ENCODE assay signal across 9 cellular contexts in genomic region chr1:154951901-154952657, GRCh38. TPM values are rescaled to one million over a fixed set of nuclear protein-coding genes. Genes with fewer than 3 reads are reported as not detected.
DNase-seq lines count a peak whose midpoint lies in the region; ATAC-seq and TF ChIP-seq lines count a peak whose summit lies in the region.
"Had no signal": no experiment of that assay in that cellular context is flagged by ENCODE, and none has a peak within 500 bp of the region (broad histone marks: within the 10 kb centered on the region; RNA-seq: fewer than 3 reads in every experiment).

No MANE protein-coding gene starts in this region.

- H3K79me2 ChIP-seq in GM23338 (replicated peaks; ENCODE audit: insufficient read depth), result no peaks in the 10 kb centered on the region

- peak overlapping the region; percentile 99 to 100 (median 100) for H3K27ac Mint-ChIP-seq in CD4-positive, CD25-positive, alpha-beta regulatory T cell
- H3K27ac Mint-ChIP-seq in T-helper 17 cell (peak overlapping the region; percentile 100), nephron (peak overlapping the region; percentile 21 to 86 (median 84)), GM23338 (no peak overlapping the region)
- H3K27ac Mint-ChIP-seq in activated naive CD4-positive, alpha-beta T cell treated with anti-CD3 and anti-CD28 coated beads, Interleukin-2, amount 10 ng/mL, durations not matched to agents 7 days and 5 days, result peak overlapping the region; percentile 93

- peak; percentile 59 to 80 (median 70) for DNase-seq in CD4-positive, CD25-positive, alpha-beta regulatory T cell
- peak; percentile 64 to 71 (median 64) for DNase-seq in T-helper 17 cell
- peak; percentile 81 for DNase-seq in activated naive CD4-positive, alpha-beta T cell treated with anti-CD3 and anti-CD28 coated beads, Interleukin-2, amount 10 ng/mL, durations not matched to agents 7 days and 5 days
- DNase-seq in G401 (ENCODE audit: low spot score), result no peak
- no peak for DNase-seq in Kasumi-1 (lab: John Stamatoyannopoulos, UW)
- DNase-seq in GM23338 (ENCODE audit: low spot score), result no peak
- DNase-seq: AML-193 had no signal

- H3K9me2 ChIP-seq in GM23338 (ENCODE audit: insufficient read depth), result no peaks in the 10 kb centered on the region

- peaks cover 6% of the 10 kb centered on the region for H3K27me3 Mint-ChIP-seq in CD4-positive, CD25-positive, alpha-beta regulatory T cell
- no peaks in the 10 kb centered on the region for H3K27me3 Mint-ChIP-seq in T-helper 17 cell
- no peaks in the 10 kb centered on the region for H3K27me3 Mint-ChIP-seq in activated naive CD4-positive, alpha-beta T cell treated with anti-CD3 and anti-CD28 coated beads, Interleukin-2, amount 10 ng/mL, durations not matched to agents 7 days and 5 days
- no peaks in the 10 kb centered on the region for H3K27me3 Mint-ChIP-seq in nephron (ENCODE audit: low read depth)
- H3K27me3 Mint-ChIP-seq in GM23338 (ENCODE audit: insufficient read depth, low read depth, poor library complexity), result peaks cover 28% of the 10 kb centered on the region

- H3K9me3 Mint-ChIP-seq in CD4-positive, CD25-positive, alpha-beta regulatory T cell, result peaks cover 0 to 6% (median 0%) of the 10 kb centered on the region in 7 donors
- no peaks in the 10 kb centered on the region for H3K9me3 Mint-ChIP-seq in activated naive CD4-positive, alpha-beta T cell treated with anti-CD3 and anti-CD28 coated beads, Interleukin-2, amount 10 ng/mL, durations not matched to agents 7 days and 5 days
- no peaks in the 10 kb centered on the region for H3K9me3 Mint-ChIP-seq in nephron
- no peaks in the 10 kb centered on the region for H3K9me3 Mint-ChIP-seq in GM23338

- H3K27me3 ChIP-seq in CD4-positive, CD25-positive, alpha-beta regulatory T cell (ENCODE audit: control insufficient read depth, insufficient read depth, low read length), result no peaks in the 10 kb centered on the region
- H3K27me3 ChIP-seq in GM23338 (ENCODE audit: insufficient read depth), result no peaks in the 10 kb centered on the region

- H3K36me3 ChIP-seq in CD4-positive, CD25-positive, alpha-beta regulatory T cell (ENCODE audit: control insufficient read depth, insufficient read depth, low read length), result peaks cover 40% of the 10 kb centered on the region
- H3K36me3 ChIP-seq in GM23338 (ENCODE audit: insufficient read depth), result no peaks in the 10 kb centered on the region

- H3K4me1 Mint-ChIP-seq in CD4-positive, CD25-positive, alpha-beta regulatory T cell, result peaks cover 0 to 79% (median 49%) of the 10 kb centered on the region in 4 donors
- peaks cover 64% of the 10 kb centered on the region for H3K4me1 Mint-ChIP-seq in T-helper 17 cell
- H3K4me1 Mint-ChIP-seq in activated naive CD4-positive, alpha-beta T cell treated with anti-CD3 and anti-CD28 coated beads, Interleukin-2, amount 10 ng/mL, durations not matched to agents 7 days and 5 days, result peaks cover 72% of the 10 kb centered on the region
- peaks cover 51% of the 10 kb centered on the region for H3K4me1 Mint-ChIP-seq in nephron
- H3K4me1 Mint-ChIP-seq in GM23338, result peaks cover 43% of the 10 kb centered on the region

- H2AFZ ChIP-seq in GM23338, result no peak overlapping the region

- H3K4me3 Mint-ChIP-seq in CD4-positive, CD25-positive, alpha-beta regulatory T cell, result peak overlapping the region; percentile 95 to 98 (median 98)
- peak overlapping the region; percentile 99 for H3K4me3 Mint-ChIP-seq in T-helper 17 cell
- H3K4me3 Mint-ChIP-seq in activated naive CD4-positive, alpha-beta T cell treated with anti-CD3 and anti-CD28 coated beads, Interleukin-2, amount 10 ng/mL, durations not matched to agents 7 days and 5 days, result peak overlapping the region; percentile 88
- H3K4me3 Mint-ChIP-seq in nephron, result peak overlapping the region; percentile 12 to 46 (median 39)
- no peak overlapping the region; the same call in 2 of the 3 replicates for H3K4me3 Mint-ChIP-seq in GM23338

- peak; percentile 24 to 32 for ATAC-seq in CD4-positive, CD25-positive, alpha-beta regulatory T cell (ENCODE audit: low read depth in 2 of 2)
- ATAC-seq in T-helper 17 cell (peak; percentile 46), GM23338 (no peak), GM21825 (IDR thresholded peaks at IDR 0.05; ENCODE audit: unreplicated experiment) (no peak)

- H3K4me3 ChIP-seq in CD4-positive, CD25-positive, alpha-beta regulatory T cell (ENCODE audit: low read depth, low read length), result peak overlapping the region; percentile 91
- H3K4me3 ChIP-seq in GM23338, result no peak overlapping the region

- H3K4me2 ChIP-seq in GM23338, result no peak overlapping the region

- peaks cover 7% of the 10 kb centered on the region; the same call in 1 of the 2 replicates for H3F3A ChIP-seq in GM23338 (replicated peaks; ENCODE audit: low read depth)

- TF ChIP-seq CTCF in nephron (IDR thresholded peaks at IDR 0.05; ENCODE audit: unreplicated experiment in 3 of 3) (no peak), GM23338 (conservative IDR thresholded peaks at IDR 0.05; ENCODE audit: low read depth in 2 of 2) (no peak)

- CTCF ChIA-PET in activated naive CD4-positive, alpha-beta T cell treated with anti-CD3 and anti-CD28 coated beads, Interleukin-2, amount 10 ng/mL, durations not matched to agents 7 days and 5 days (lab: Charles Lee), result interaction anchor here (1.0 to 2.6 kb wide), 9 partner anchors 10 to 392 kb away, joined by 3 to 7 read pairs (median 4); partner anchors contain the start of genes PMVK and PYGO2

- in situ Hi-C loops in G401 (cut with HindIII; ENCODE audit: low sequenced_read_pairs), result no loop called here

- H4K20me1 ChIP-seq in GM23338 (replicated peaks; ENCODE audit: insufficient read depth), result peaks cover 3% of the 10 kb centered on the region; the same call in 1 of the 2 replicates

- H3K9me3 ChIP-seq in CD4-positive, CD25-positive, alpha-beta regulatory T cell (ENCODE audit: control insufficient read depth in 2 of 2, low read length in 2 of 2), result no peaks in the 10 kb centered on the region
- no peaks in the 10 kb centered on the region for H3K9me3 ChIP-seq in T-helper 17 cell (ENCODE audit: control insufficient read depth, low read length, poor library complexity, severe bottlenecking)

- peaks cover 87% of the 10 kb centered on the region for H3K4me1 ChIP-seq in CD4-positive, CD25-positive, alpha-beta regulatory T cell (ENCODE audit: control insufficient read depth, insufficient read depth, low read length, poor library complexity, severe bottlenecking)
- H3K4me1 ChIP-seq in GM23338 (ENCODE audit: insufficient read depth), result peaks cover 19% of the 10 kb centered on the region

- H3K36me3 Mint-ChIP-seq in CD4-positive, CD25-positive, alpha-beta regulatory T cell, result peaks cover 35% of the 10 kb centered on the region
- H3K36me3 Mint-ChIP-seq in T-helper 17 cell (ENCODE audit: low read depth) (peaks cover 12% of the 10 kb centered on the region), nephron (ENCODE audit: low read depth) (peaks cover 12% of the 10 kb centered on the region), GM23338 (ENCODE audit: low read depth) (no peaks in the 10 kb centered on the region; the same call in 2 of the 3 replicates)
- H3K36me3 Mint-ChIP-seq in activated naive CD4-positive, alpha-beta T cell treated with anti-CD3 and anti-CD28 coated beads, Interleukin-2, amount 10 ng/mL, durations not matched to agents 7 days and 5 days, result peaks cover 48% of the 10 kb centered on the region

- peak overlapping the region; percentile 100 for H3K27ac ChIP-seq in CD4-positive, CD25-positive, alpha-beta regulatory T cell (ENCODE audit: insufficient read depth, low read length, poor library complexity, severe bottlenecking)
- no peak overlapping the region for H3K27ac ChIP-seq in GM23338 (ENCODE audit: low read depth)

TF ChIP-seq in GM23338, 12 proteins besides CTCF, POLR2A, EP300 and RAD21 (continues in another document):
- TF ChIP-seq STAT1 (IDR thresholded peaks at IDR 0.05; ENCODE audit: unreplicated experiment) (no peak), JUNB (IDR thresholded peaks at IDR 0.05; ENCODE audit: unreplicated experiment) (no peak)

RNA-seq across cellular contexts. Expression of gene PBXIP1, which starts 3.8 kb away (rescaled TPM):
- 774 TPM for total RNA-seq in CD4-positive, CD25-positive, alpha-beta regulatory T cell
- polyA plus RNA-seq in CD4-positive, CD25-positive, alpha-beta regulatory T cell, result 100 to 1,000 TPM; 349 to 464 (median 399) TPM
- total RNA-seq in T-helper 17 cell, result 100 to 1,000 TPM; 634 to 767 TPM
- 25.9 and 36.5 TPM in 2 replicates for total RNA-seq in G401 (2014; rRNA removed; shearing (Covaris generic))
- total RNA-seq in GM23338 (2014; rRNA removed; shearing (Covaris generic)), result 29.6 and 31.8 TPM in 2 replicates
- polyA plus RNA-seq in GM23338 (2016; fragmentation: Nextera tagmentation; extraction: Ambion mirVana), result 6.5 and 7.0 TPM in 2 replicates

RNA-seq across cellular contexts. Expression of gene PYGO2, which starts 9.5 kb away (rescaled TPM):
- 41.9 TPM for total RNA-seq in CD4-positive, CD25-positive, alpha-beta regulatory T cell
- polyA plus RNA-seq in CD4-positive, CD25-positive, alpha-beta regulatory T cell, result 10 to 100 TPM; 30.2 to 47.3 (median 46.9) TPM
- 10 to 100 TPM; 34.7 to 45.1 TPM for total RNA-seq in T-helper 17 cell
- 16.9 and 24.2 TPM in 2 replicates for total RNA-seq in G401 (2014; rRNA removed; shearing (Covaris generic))
- total RNA-seq in GM23338 (2014; rRNA removed; shearing (Covaris generic)), result 28.7 and 29.0 TPM in 2 replicates
- 11.0 and 13.2 TPM in 2 replicates for polyA plus RNA-seq in GM23338 (2016; fragmentation: Nextera tagmentation; extraction: Ambion mirVana)

RNA-seq across cellular contexts. Expression of gene PMVK, which starts 15.6 kb away (rescaled TPM):
- 19.1 TPM for total RNA-seq in CD4-positive, CD25-positive, alpha-beta regulatory T cell
- polyA plus RNA-seq in CD4-positive, CD25-positive, alpha-beta regulatory T cell, result 10 to 100 TPM; 49.3 to 76.9 (median 65.5) TPM
- 10 to 100 TPM; 19.0 to 19.9 TPM for total RNA-seq in T-helper 17 cell
- total RNA-seq in G401 (2014; rRNA removed; shearing (Covaris generic)), result 66.5 and 70.3 TPM in 2 replicates
- 8.1 and 11.2 TPM in 2 replicates for total RNA-seq in GM23338 (2014; rRNA removed; shearing (Covaris generic))
- polyA plus RNA-seq in GM23338 (2016; fragmentation: Nextera tagmentation; extraction: Ambion mirVana), result 22.2 and 25.0 TPM in 2 replicates

RNA-seq across cellular contexts. Expression of gene SHC1, which starts 18.5 kb away (rescaled TPM):
- total RNA-seq in CD4-positive, CD25-positive, alpha-beta regulatory T cell, result 71.3 TPM
- polyA plus RNA-seq in CD4-positive, CD25-positive, alpha-beta regulatory T cell, result 10 to 100 TPM; 27.0 to 40.3 (median 30.3) TPM
- 100 to 1,000 TPM in 1 of 2 donors, 10 to 100 TPM in 1; 99.5 to 105 TPM for total RNA-seq in T-helper 17 cell
- total RNA-seq in G401 (2014; rRNA removed; shearing (Covaris generic)), result 204 and 265 TPM in 2 replicates
- 196 and 211 TPM in 2 replicates for total RNA-seq in GM23338 (2014; rRNA removed; shearing (Covaris generic))
- 108 and 117 TPM in 2 replicates for polyA plus RNA-seq in GM23338 (2016; fragmentation: Nextera tagmentation; extraction: Ambion mirVana)

RNA-seq across cellular contexts. Expression of gene CKS1B, which starts 22.4 kb away (rescaled TPM):
- 8.5 TPM for total RNA-seq in CD4-positive, CD25-positive, alpha-beta regulatory T cell
- polyA plus RNA-seq in CD4-positive, CD25-positive, alpha-beta regulatory T cell, result 10 to 100 TPM; 51.3 to 60.0 (median 56.4) TPM
- 1 to 10 TPM; 9.3 to 9.4 TPM for total RNA-seq in T-helper 17 cell
- total RNA-seq in G401 (2014; rRNA removed; shearing (Covaris generic)), result 187 and 192 TPM in 2 replicates
- 296 and 392 TPM in 2 replicates for total RNA-seq in GM23338 (2014; rRNA removed; shearing (Covaris generic))
- polyA plus RNA-seq in GM23338 (2016; fragmentation: Nextera tagmentation; extraction: Ambion mirVana), result 562 and 617 TPM in 2 replicates

Comparison
In these comparisons a context has a peak if more than half of its experiments do, and no peak if none do; other contexts are left out.
1. ATAC-seq: peak in CD4-positive, CD25-positive, alpha-beta regulatory T cell (2 of 2) and T-helper 17 cell (single experiment); none in GM23338 (single experiment) and GM21825 (single experiment).
2. DNase-seq: peak in CD4-positive, CD25-positive, alpha-beta regulatory T cell (3 of 3), T-helper 17 cell (3 of 3) and activated naive CD4-positive, alpha-beta T cell treated with anti-CD3 and anti-CD28 coated beads, Interleukin-2, amount 10 ng/mL, durations not matched to agents 7 days and 5 days (single experiment); none in G401 (single experiment), Kasumi-1 (0 of 2) and GM23338 (single experiment).
3. RNA of gene PBXIP1, which starts 3.8 kb away (total RNA-seq): 774 TPM in CD4-positive, CD25-positive, alpha-beta regulatory T cell (single experiment) and 634 to 767 TPM in T-helper 17 cell; 29.6 to 31.8 TPM in GM23338 and 25.9 to 36.5 TPM in G401; every median in the first group is over 10 times any median in the second.